ENCODE assay signal across 15 cellular contexts in genomic region chr2:210162466-210163124, GRCh38. TPM values are rescaled to one million over a fixed set of nuclear protein-coding genes. Genes with fewer than 3 reads are reported as not detected.
DNase-seq lines count a peak whose midpoint lies in the region; TF ChIP-seq lines count a peak whose summit lies in the region.
"Had no signal": no experiment of that assay in that cellular context is flagged by ENCODE, and none has a peak within 500 bp of the region (broad histone marks: within the 10 kb centered on the region; RNA-seq: fewer than 3 reads in every experiment).

No MANE protein-coding gene starts in this region.

- TF ChIP-seq CTCF in osteocyte (IDR thresholded peaks at IDR 0.05) (no peak), PC-9 (conservative IDR thresholded peaks at IDR 0.05) (no peak)

- no peaks in the 10 kb centered on the region for H3K9me2 ChIP-seq in PC-9 (ENCODE audit: insufficient read depth)

- no peak overlapping the region for H3K27ac ChIP-seq in PC-9

- no peaks in the 10 kb centered on the region for H3K27me3 Mint-ChIP-seq in osteocyte (ENCODE audit: unreplicated experiment)
- H3K27me3 Mint-ChIP-seq: activated CD8-positive, alpha-beta T cell treated with anti-CD3 and anti-CD28 coated beads for 36 hours had no signal

- no peaks in the 10 kb centered on the region for H3K27me3 ChIP-seq in PC-9 (ENCODE audit: insufficient read depth, low read depth)

- H3K36me3 Mint-ChIP-seq in osteocyte (ENCODE audit: unreplicated experiment): no peaks in the 10 kb centered on the region
- H3K36me3 Mint-ChIP-seq: CD8-positive, alpha-beta T cell had no signal

- intact Hi-C loops in PC-9 (cut with micrococcal nuclease; ENCODE audit: unreplicated experiment) (no loop called here), posterior cingulate gyrus (cut with DNase I) (no loop called here)

- CTCF ChIA-PET in PC-9 (lab: Charles Lee): no interaction called here

- no peaks in the 10 kb centered on the region for H3K79me2 ChIP-seq in PC-9 (ENCODE audit: low read depth)

- no peaks in the 10 kb centered on the region for H3K9me3 Mint-ChIP-seq in osteocyte (ENCODE audit: unreplicated experiment)
- H3K9me3 Mint-ChIP-seq: activated CD8-positive, alpha-beta T cell treated with anti-CD3 and anti-CD28 coated beads for 36 hours; CD8-positive, alpha-beta T cell had no signal

- POLR2A ChIA-PET in PC-9 (lab: Charles Lee; ENCODE audit: unreplicated experiment): no interaction called here

- no peak overlapping the region for H3K4me2 ChIP-seq in PC-9

- DNase-seq in GDM1 (lab: John Stamatoyannopoulos, UW): peak; percentile 13
- peak; percentile 46 for DNase-seq in MV-4-11 (lab: John Stamatoyannopoulos, UW)
- DNase-seq in brain pericyte (ENCODE audit: low read depth, low spot score): peak; percentile 5
- no peak for DNase-seq in osteocyte (ENCODE audit: extremely low spot score, unreplicated experiment)
- no peak for DNase-seq in HPDE6-E6E7 (ENCODE audit: extremely low spot score)
- no peak for DNase-seq in PC-9
- DNase-seq in posterior cingulate gyrus: no peak
- no peak for DNase-seq in activated CD4-positive, CD25-positive, alpha-beta regulatory T cell treated with anti-CD3 and anti-CD28 coated beads, Interleukin-2, amount 50 U/mL, for 72 hours
- DNase-seq: activated CD8-positive, alpha-beta T cell treated with anti-CD3 and anti-CD28 coated beads for 36 hours; activated naive CD4-positive, alpha-beta T cell; caudate nucleus; CD8-positive, alpha-beta T cell; mesendoderm; retina; T-helper 2 cell had no signal

- no peak overlapping the region for H2AFZ ChIP-seq in PC-9

- no peaks in the 10 kb centered on the region for H3K4me1 ChIP-seq in PC-9 (replicated peaks; ENCODE audit: insufficient read depth)

- BruUV-seq in PC-9 (replicated peaks; lab: Mats Ljungman, UMichigan): no TSS peak

- H3K36me3 ChIP-seq in PC-9 (ENCODE audit: low read depth): no peaks in the 10 kb centered on the region; the same call in 1 of the 2 replicates

- H3K4me3 ChIP-seq in PC-9: no peak overlapping the region

- no peaks in the 10 kb centered on the region for H3F3A ChIP-seq in PC-9 (ENCODE audit: insufficient read depth, low read depth)

- no peaks in the 10 kb centered on the region for H4K20me1 ChIP-seq in PC-9 (ENCODE audit: insufficient read depth)

- H3K9me3 ChIP-seq in PC-9 (ENCODE audit: insufficient read depth, low read depth): no peaks in the 10 kb centered on the region

- H3K4me1 Mint-ChIP-seq in osteocyte (ENCODE audit: unreplicated experiment): peaks cover 19% of the 10 kb centered on the region

- peak overlapping the region; percentile 80 for H3K27ac Mint-ChIP-seq in osteocyte (ENCODE audit: unreplicated experiment)
- H3K27ac Mint-ChIP-seq: activated CD8-positive, alpha-beta T cell treated with anti-CD3 and anti-CD28 coated beads for 36 hours; CD8-positive, alpha-beta T cell had no signal

- H3K4me3 Mint-ChIP-seq in osteocyte (ENCODE audit: unreplicated experiment): peak overlapping the region; percentile 23
- H3K4me3 Mint-ChIP-seq: activated CD8-positive, alpha-beta T cell treated with anti-CD3 and anti-CD28 coated beads for 36 hours; CD8-positive, alpha-beta T cell had no signal

RNA-seq across cellular contexts. Expression of gene KANSL1L, which starts 8.6 kb away (rescaled TPM):
- total RNA-seq in osteocyte (21.0 and 23.0 TPM in 2 replicates), PC-9 (2021) (8.6 and 8.8 TPM in 2 replicates)

Comparison
In these comparisons a context has a peak if more than half of its experiments do, and no peak if none do; other contexts are left out.
1. DNase-seq: peak in GDM1 (single experiment), MV-4-11 (single experiment) and brain pericyte (single experiment); none in osteocyte (single experiment), HPDE6-E6E7 (single experiment), PC-9 (0 of 2), posterior cingulate gyrus (0 of 10) and activated CD4-positive, CD25-positive, alpha-beta regulatory T cell treated with anti-CD3 and anti-CD28 coated beads, Interleukin-2, amount 50 U/mL, for 72 hours (single experiment).